ENCODE assay signal across 1 cellular context in the genomic region with DNA sequence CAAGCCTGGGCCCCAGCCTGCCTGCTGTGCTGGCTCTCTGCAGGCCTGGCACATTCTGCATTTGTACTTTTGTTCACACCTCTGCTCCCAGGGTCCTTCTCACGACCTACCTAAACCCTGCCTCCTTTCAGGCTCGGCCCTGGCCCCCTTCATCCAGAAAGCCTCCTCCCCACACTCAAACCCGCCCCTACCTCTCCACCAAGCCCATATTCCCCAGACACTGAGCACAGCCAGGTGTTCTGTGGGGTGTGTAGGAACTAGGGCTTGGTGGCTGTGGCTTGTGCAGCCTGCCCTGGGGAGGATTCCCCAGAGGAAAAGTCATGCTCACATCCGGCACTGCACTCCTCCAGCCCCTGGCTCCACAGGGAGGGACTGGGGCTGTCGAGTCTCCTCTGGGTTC.
TF ChIP-seq lines count a peak whose summit lies in the region.

No MANE protein-coding gene starts in this region.

TF ChIP-seq in K562, 482 proteins besides CTCF, POLR2A, EP300 and RAD21:
- TF ChIP-seq ZNF175 (CRISPR knock-in tag; IDR thresholded peaks at IDR 0.05; ENCODE audit: low read depth), result no peak
- TF ChIP-seq SMC3 (conservative IDR thresholded peaks at IDR 0.05; ENCODE audit: insufficient read depth, low read depth, low read length), result no peak
- TF ChIP-seq, protein P1, sequence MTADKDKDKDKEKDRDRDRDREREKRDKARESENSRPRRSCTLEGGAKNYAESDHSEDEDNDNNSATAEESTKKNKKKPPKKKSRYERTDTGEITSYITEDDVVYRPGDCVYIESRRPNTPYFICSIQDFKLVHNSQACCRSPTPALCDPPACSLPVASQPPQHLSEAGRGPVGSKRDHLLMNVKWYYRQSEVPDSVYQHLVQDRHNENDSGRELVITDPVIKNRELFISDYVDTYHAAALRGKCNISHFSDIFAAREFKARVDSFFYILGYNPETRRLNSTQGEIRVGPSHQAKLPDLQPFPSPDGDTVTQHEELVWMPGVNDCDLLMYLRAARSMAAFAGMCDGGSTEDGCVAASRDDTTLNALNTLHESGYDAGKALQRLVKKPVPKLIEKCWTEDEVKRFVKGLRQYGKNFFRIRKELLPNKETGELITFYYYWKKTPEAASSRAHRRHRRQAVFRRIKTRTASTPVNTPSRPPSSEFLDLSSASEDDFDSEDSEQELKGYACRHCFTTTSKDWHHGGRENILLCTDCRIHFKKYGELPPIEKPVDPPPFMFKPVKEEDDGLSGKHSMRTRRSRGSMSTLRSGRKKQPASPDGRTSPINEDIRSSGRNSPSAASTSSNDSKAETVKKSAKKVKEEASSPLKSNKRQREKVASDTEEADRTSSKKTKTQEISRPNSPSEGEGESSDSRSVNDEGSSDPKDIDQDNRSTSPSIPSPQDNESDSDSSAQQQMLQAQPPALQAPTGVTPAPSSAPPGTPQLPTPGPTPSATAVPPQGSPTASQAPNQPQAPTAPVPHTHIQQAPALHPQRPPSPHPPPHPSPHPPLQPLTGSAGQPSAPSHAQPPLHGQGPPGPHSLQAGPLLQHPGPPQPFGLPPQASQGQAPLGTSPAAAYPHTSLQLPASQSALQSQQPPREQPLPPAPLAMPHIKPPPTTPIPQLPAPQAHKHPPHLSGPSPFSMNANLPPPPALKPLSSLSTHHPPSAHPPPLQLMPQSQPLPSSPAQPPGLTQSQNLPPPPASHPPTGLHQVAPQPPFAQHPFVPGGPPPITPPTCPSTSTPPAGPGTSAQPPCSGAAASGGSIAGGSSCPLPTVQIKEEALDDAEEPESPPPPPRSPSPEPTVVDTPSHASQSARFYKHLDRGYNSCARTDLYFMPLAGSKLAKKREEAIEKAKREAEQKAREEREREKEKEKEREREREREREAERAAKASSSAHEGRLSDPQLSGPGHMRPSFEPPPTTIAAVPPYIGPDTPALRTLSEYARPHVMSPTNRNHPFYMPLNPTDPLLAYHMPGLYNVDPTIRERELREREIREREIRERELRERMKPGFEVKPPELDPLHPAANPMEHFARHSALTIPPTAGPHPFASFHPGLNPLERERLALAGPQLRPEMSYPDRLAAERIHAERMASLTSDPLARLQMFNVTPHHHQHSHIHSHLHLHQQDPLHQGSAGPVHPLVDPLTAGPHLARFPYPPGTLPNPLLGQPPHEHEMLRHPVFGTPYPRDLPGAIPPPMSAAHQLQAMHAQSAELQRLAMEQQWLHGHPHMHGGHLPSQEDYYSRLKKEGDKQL (CRISPR knock-in tag; IDR thresholded peaks at IDR 0.05; ENCODE audit: borderline replicate concordance), result no peak
- TF ChIP-seq ZNF217 (CRISPR knock-in tag; IDR thresholded peaks at IDR 0.05), result no peak
- no peak for TF ChIP-seq SOX6 (IDR thresholded peaks at IDR 0.05)
- TF ChIP-seq SNIP1 (IDR thresholded peaks at IDR 0.05; ENCODE audit: low read depth), result no peak
- TF ChIP-seq MIER1 (IDR thresholded peaks at IDR 0.05; ENCODE audit: low read depth), result no peak
- no peak for TF ChIP-seq C11orf30 (IDR thresholded peaks at IDR 0.05; ENCODE audit: low read depth)
- no peak for TF ChIP-seq ETV5 (CRISPR knock-in tag; IDR thresholded peaks at IDR 0.05; ENCODE audit: low read depth)
- TF ChIP-seq ILK (tag; IDR thresholded peaks at IDR 0.05; ENCODE audit: borderline replicate concordance, low read depth), result no peak
- TF ChIP-seq, protein P2, sequence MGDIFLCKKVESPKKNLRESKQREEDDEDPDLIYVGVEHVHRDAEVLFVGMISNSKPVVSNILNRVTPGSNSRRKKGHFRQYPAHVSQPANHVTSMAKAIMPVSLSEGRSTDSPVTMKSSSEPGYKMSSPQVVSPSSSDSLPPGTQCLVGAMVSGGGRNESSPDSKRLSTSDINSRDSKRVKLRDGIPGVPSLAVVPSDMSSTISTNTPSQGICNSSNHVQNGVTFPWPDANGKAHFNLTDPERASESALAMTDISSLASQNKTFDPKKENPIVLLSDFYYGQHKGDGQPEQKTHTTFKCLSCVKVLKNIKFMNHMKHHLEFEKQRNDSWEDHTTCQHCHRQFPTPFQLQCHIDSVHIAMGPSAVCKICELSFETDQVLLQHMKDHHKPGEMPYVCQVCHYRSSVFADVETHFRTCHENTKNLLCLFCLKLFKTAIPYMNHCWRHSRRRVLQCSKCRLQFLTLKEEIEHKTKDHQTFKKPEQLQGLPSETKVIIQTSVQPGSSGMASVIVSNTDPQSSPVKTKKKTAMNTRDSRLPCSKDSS (IDR thresholded peaks at IDR 0.05; ENCODE audit: low read depth, partially characterized antibody), result no peak
- TF ChIP-seq NR2C1 (IDR thresholded peaks at IDR 0.05), result no peak
- TF ChIP-seq NR2C1 (tag; IDR thresholded peaks at IDR 0.05), result no peak
- TF ChIP-seq CAMTA2 (CRISPR knock-in tag; conservative IDR thresholded peaks at IDR 0.05), result no peak
- no peak for TF ChIP-seq KDM2B (CRISPR knock-in tag; IDR thresholded peaks at IDR 0.05)
- TF ChIP-seq CBFA2T2 (conservative IDR thresholded peaks at IDR 0.05), result no peak
- no peak for TF ChIP-seq COPS2 (conservative IDR thresholded peaks at IDR 0.05)
